12 cellular contexts compared by ENCODE assay signal in the genomic region with DNA sequence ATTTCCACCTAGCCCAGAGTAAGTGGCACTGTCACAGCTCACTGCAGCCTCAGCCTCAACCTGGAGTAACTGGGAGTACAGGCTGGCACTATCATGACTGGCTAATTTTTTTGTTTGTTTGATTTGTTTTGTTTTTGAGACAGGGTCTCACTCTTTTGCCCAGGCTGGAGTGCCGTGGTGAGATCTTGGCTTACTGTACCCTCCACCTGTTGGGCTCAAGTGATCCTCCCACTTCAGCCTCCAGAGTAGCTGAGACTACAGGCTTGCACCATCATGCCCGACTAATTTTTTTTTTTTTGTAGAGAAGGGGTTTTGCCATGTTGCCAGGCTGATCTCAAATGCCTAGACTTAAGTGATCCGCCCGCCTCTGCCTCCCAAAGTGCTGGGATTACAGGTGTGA. TPM values are rescaled to one million over a fixed set of nuclear protein-coding genes. Genes with fewer than 3 reads are reported as not detected.
A peak's percentile ranks its signal among the peaks of the same experiment; 100 is the strongest.
DNase-seq lines count a peak whose midpoint lies in the region; ATAC-seq, FAIRE-seq and TF ChIP-seq lines count a peak whose summit lies in the region.
"Had no signal": no experiment of that assay in that cellular context is flagged by ENCODE, and none has a peak within 500 bp of the region (broad histone marks: within the 10 kb centered on the region; RNA-seq: fewer than 3 reads in every experiment).

No MANE protein-coding gene starts in this region.

- H2AFZ ChIP-seq in KMS-11 (ENCODE audit: low read depth) = no peak overlapping the region
- 0 out of 2 replicates have a peak overlapping the region, but pooled peaks have one; percentile 83 for H2AFZ ChIP-seq in K562 (ENCODE audit: low read depth, low read length)
- no peak overlapping the region for H2AFZ ChIP-seq in osteoblast (ENCODE audit: low read length)

- peak; percentile 16 for DNase-seq in DMS53 (lab: John Stamatoyannopoulos, UW)
- DNase-seq in DMS53 treated with DMSO at 0.1 percent for 48 hours (lab: John Stamatoyannopoulos, UW; ENCODE audit: unreplicated experiment) = no peak
- no peak for DNase-seq in K562 (ENCODE audit: extremely low read depth in 1 of 4, low spot score in 3 of 4)
- DNase-seq in osteoblast (ENCODE audit: insufficient read length, low spot score, missing footprints) = no peak
- no peak for DNase-seq in AG08396 (ENCODE audit: low spot score)
- DNase-seq: 8988T, cortex of kidney had no signal

- H3K4me3 ChIP-seq in KMS-11 (IDR thresholded peaks at IDR 0.05; ENCODE audit: insufficient read depth, low read depth, low read length) (no peak overlapping the region), K562 (peak overlapping the region; percentile 78), osteoblast (ENCODE audit: insufficient read depth, low read length) (peak overlapping the region; percentile 81)

- H3K4me2 ChIP-seq in KMS-11 (peak overlapping the region; percentile 89), K562 (ENCODE audit: insufficient read depth, low read length) (peak overlapping the region; percentile 91), osteoblast (ENCODE audit: insufficient read depth, low read length) (peak overlapping the region; percentile 95)

- H3K9me3 ChIP-seq in K562 (replicated peaks; ENCODE audit: control insufficient read depth, insufficient read depth, low read depth, low read length) = no peaks in the 10 kb centered on the region
- no peaks in the 10 kb centered on the region for H3K9me3 ChIP-seq in osteoblast (ENCODE audit: low read depth, low read length)

- TF ChIP-seq POLR2A in K562 (conservative IDR thresholded peaks at IDR 0.05) = no peak

- TF ChIP-seq RAD21 in K562 (CRISPR knock-in tag; conservative IDR thresholded peaks at IDR 0.05 in 1 of 2, IDR thresholded peaks at IDR 0.05 in 1 of 2) = no peak

- intact Hi-C loops in K562 (cut with micrococcal nuclease) = loop anchor here (1.0 to 5.0 kb wide), 4 partner anchors 41 to 113 kb away; partner anchors contain the start of gene TMCO1

- BruUV-seq in K562 (replicated peaks; lab: Mats Ljungman, UMichigan) = no TSS peak

- H3K36me3 ChIP-seq in KMS-11 (ENCODE audit: insufficient read depth) (no peaks in the 10 kb centered on the region), K562 (ENCODE audit: control insufficient read depth, insufficient read depth, low read length) (peaks cover 16% of the 10 kb centered on the region; the same call in 1 of the 3 replicates), osteoblast (ENCODE audit: insufficient read depth, low read length) (no peaks in the 10 kb centered on the region)

- TF ChIP-seq EP300 in K562 (IDR thresholded peaks at IDR 0.05; ENCODE audit: low read length) = no peak

- H4K20me1 ChIP-seq in KMS-11 (ENCODE audit: insufficient read depth) (peaks cover 46% of the 10 kb centered on the region), K562 (replicated peaks; ENCODE audit: control insufficient read depth, insufficient read depth, low read length) (no peaks in the 10 kb centered on the region; the same call in 1 of the 2 replicates), osteoblast (ENCODE audit: insufficient read depth, low read length) (peaks cover 29% of the 10 kb centered on the region)

- CTCF ChIA-PET in K562 (lab: Yijun Ruan, JAX; ENCODE audit: low intra/inter-chr PET ratio) = no interaction called here

- peaks cover 62% of the 10 kb centered on the region for H3K4me1 ChIP-seq in KMS-11 (ENCODE audit: low read depth, poor library complexity, severe bottlenecking)
- H3K4me1 ChIP-seq in K562 (replicated peaks in 1 of 2; ENCODE audit: control insufficient read depth in 2 of 2, insufficient read depth in 2 of 2, low read length in 2 of 2) = peaks cover 23% of the 10 kb centered on the region in 2 experiments
- peaks cover 18% of the 10 kb centered on the region for H3K4me1 ChIP-seq in osteoblast (ENCODE audit: insufficient read depth, low read length)
- H3K4me1 ChIP-seq: parathyroid adenoma had no signal

- POLR2A ChIA-PET in K562 (lab: Yijun Ruan, JAX) = interaction anchor here (0.6 to 5.9 kb wide), 17 partner anchors 9 to 1298 kb away, joined by 3 to 48 read pairs (median 7); partner anchors contain the start of gene TMCO1

- no peak for TF ChIP-seq CTCF in KMS-11 (conservative IDR thresholded peaks at IDR 0.05; ENCODE audit: low read depth, low read length)
- no peak for TF ChIP-seq CTCF in K562 (IDR thresholded peaks at IDR 0.05 in 2 of 3, conservative IDR thresholded peaks at IDR 0.05 in 1 of 3; ENCODE audit: insufficient read depth in 2 of 3, low read depth in 1 of 3, low read length in 3 of 3)
- TF ChIP-seq CTCF in osteoblast (IDR thresholded peaks at IDR 0.05; ENCODE audit: extremely low read depth, low read depth, low read length) = no peak

- in situ Hi-C loops in K562 (cut with MboI) = no loop called here

- H3K27me3 ChIP-seq in KMS-11 (ENCODE audit: insufficient read depth, low read depth) (no peaks in the 10 kb centered on the region), K562 (ENCODE audit: control insufficient read depth in 2 of 2, insufficient read depth in 2 of 2, low read length in 2 of 2) (no peaks in the 10 kb centered on the region), osteoblast (ENCODE audit: insufficient read depth, low read length) (no peaks in the 10 kb centered on the region)
- H3K27me3 ChIP-seq: SJSA1 had no signal

- no peaks in the 10 kb centered on the region for H3K9me1 ChIP-seq in K562 (ENCODE audit: control insufficient read depth, insufficient read depth, low read length)

- H3K79me2 ChIP-seq in KMS-11 (ENCODE audit: insufficient read depth, low read depth) (peaks cover 69% of the 10 kb centered on the region), K562 (ENCODE audit: control insufficient read depth, insufficient read depth, low read length) (peaks cover 75% of the 10 kb centered on the region), osteoblast (ENCODE audit: insufficient read depth, low read length) (peaks cover 69% of the 10 kb centered on the region)

- WGBS in K562 (ENCODE audit: insufficient coverage, low coverage, missing lambda C conversion rate) = 76% methylated on average over 4 of the region's 4 CpGs

- no peak for FAIRE-seq in K562 (lab: Jason Lieb, UNC)

- ATAC-seq in K562 (no peak), GM18858 (IDR thresholded peaks at IDR 0.05; ENCODE audit: unreplicated experiment) (no peak), GM19452 (IDR thresholded peaks at IDR 0.05; ENCODE audit: unreplicated experiment) (no peak)

- H3K9ac ChIP-seq in KMS-11 (peak overlapping the region; percentile 96; the same call in 1 of the 2 replicates), K562 (ENCODE audit: insufficient read depth in 1 of 2, low read depth in 2 of 2, low read length in 2 of 2) (peak overlapping the region; percentile 46 to 96; a peak in 3 of 4 replicates)
- H3K9ac ChIP-seq: parathyroid adenoma had no signal

- peak overlapping the region; percentile 92; the same call in 1 of the 2 replicates for H3K27ac ChIP-seq in KMS-11
- peak overlapping the region; percentile 95 for H3K27ac ChIP-seq in K562 (ENCODE audit: extremely low read depth, low read depth, low read length)
- peak overlapping the region; percentile 91 for H3K27ac ChIP-seq in osteoblast (ENCODE audit: low read depth, low read length)
- H3K27ac ChIP-seq: parathyroid adenoma had no signal

RNA-seq across cellular contexts. Expression of gene UCK2, which starts 2.5 kb away (rescaled TPM):
- total RNA-seq in K562 (2011; cell fraction: chromatin; rRNA removed; ENCODE audit: low replicate concordance) = 52.8 and 60.6 TPM in 2 replicates
- total RNA-seq in K562 (2011; cell fraction: nucleolus; rRNA removed) = 42.2 and 49.3 TPM in 2 replicates
- 54.6 and 75.2 TPM in 2 replicates for total RNA-seq in K562 (2011; cell fraction: nucleoplasm; rRNA removed)
- total RNA-seq in K562 (2014; rRNA removed) (145 and 159 TPM in 2 replicates), K562 (2014; rRNA removed; fragmentation: Illumina TruSeq; extraction: Trizol) (59.0 and 78.5 TPM in 2 replicates), K562 (2015; rRNA removed; fragmentation: Illumina TruSeq; extraction: Trizol) (71.6 and 73.9 TPM in 2 replicates), K562 (2021) (95.9 and 98.2 TPM in 2 replicates), osteoblast (63.9 and 74.2 TPM in 2 replicates)
- polyA plus RNA-seq in K562 (2011; rRNA removed) (90.5 and 103 TPM in 2 replicates), K562 (2014; fragmentation: Illumina TruSeq; extraction: Trizol) (95.8 and 111 TPM in 2 replicates), K562 (2014; fragmentation: Nextera tagmentation; extraction: Ambion mirVana) (10 to 100 TPM; 84.6 to 86.7 TPM), K562 (2014; rRNA removed) (104 and 122 TPM in 2 replicates)
- 121 and 167 TPM in 2 replicates for polyA plus RNA-seq in K562 (2011; cell fraction: cytosol; rRNA removed)
- 54.4 and 62.7 TPM in 2 replicates for polyA plus RNA-seq in K562 (2011; cell fraction: nucleus; rRNA removed)
- 49.6 and 96.6 TPM in 2 replicates for polyA plus RNA-seq in K562 (2012)
- polyA minus RNA-seq in K562 (2011; rRNA and poly(A)+ RNA removed) = 98.7 and 137 TPM in 2 replicates
- polyA minus RNA-seq in K562 (2011; cell fraction: cytosol; rRNA and poly(A)+ RNA removed) = 61.1 and 70.9 TPM in 2 replicates
- 28.7 and 32.3 TPM in 2 replicates for polyA minus RNA-seq in K562 (2011; cell fraction: nucleus; rRNA and poly(A)+ RNA removed)
